In the genomic region with DNA sequence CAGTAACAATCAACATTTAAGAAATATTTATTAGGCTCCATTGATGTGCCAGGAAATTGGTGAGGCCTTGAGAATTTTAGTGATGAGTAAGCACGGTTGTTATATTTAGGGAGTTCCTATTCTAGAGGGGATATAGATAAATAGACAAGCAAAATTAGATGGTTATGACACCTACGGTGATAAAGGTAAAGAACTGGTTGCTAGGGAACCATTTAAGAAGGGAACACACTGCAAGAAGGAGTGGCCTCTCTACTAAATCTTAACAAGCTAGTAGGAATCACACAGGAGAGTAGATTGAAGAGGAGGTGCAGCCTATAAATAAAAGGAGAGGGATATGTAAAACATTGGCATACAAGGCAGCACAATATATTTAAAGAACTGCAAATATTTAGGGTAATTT, we compare ENCODE assay signal across 20 cellular contexts.
DNase-seq lines count a peak whose midpoint lies in the region; ATAC-seq, FAIRE-seq and TF ChIP-seq lines count a peak whose summit lies in the region.
"Had no signal": no experiment of that assay in that cellular context is flagged by ENCODE, and none has a peak within 500 bp of the region (broad histone marks: within the 10 kb centered on the region; RNA-seq: fewer than 3 reads in every experiment).

No MANE protein-coding gene starts in this region.

- FAIRE-seq in pancreas (lab: Jason Lieb, UNC), result no peak
- FAIRE-seq: GM19239 had no signal

- H3K9me3 ChIP-seq in pancreas, result no peaks in the 10 kb centered on the region
- H3K9me3 ChIP-seq: breast epithelium had no signal

- DNase-seq in NCI-H510A treated with DMSO at 0.1 percent for 48 hours (lab: John Stamatoyannopoulos, UW) (peak; percentile 82), NCI-H510A (lab: John Stamatoyannopoulos, UW) (no peak), NCI-H146 (lab: John Stamatoyannopoulos, UW) (peak; percentile 61), astrocyte of the spinal cord (ENCODE audit: low read depth, low spot score) (peak; percentile 14), pancreas (no peak), cerebellum (ENCODE audit: low spot score) (no peak)
- DNase-seq: activated B cell treated with CpG ODN at 0.5 μM for 24 hours; activated CD4-positive, alpha-beta T cell treated with anti-CD3 and anti-CD28 coated beads, Interleukin-2, amount 50 U/mL, for 48 hours; activated effector memory CD4-positive, alpha-beta T cell treated with anti-CD3 and anti-CD28 coated beads, Interleukin-2, amount 50 U/mL, for 16 hours; C1 segment of cervical spinal cord; GF-D8; GM23248; RPMI8226; stimulated activated CD8-positive, alpha-beta memory T cell treated with anti-CD3 and anti-CD28 coated beads, Interleukin-4, amount 100 ng/mL, for 48 hours; T-helper 9 cell had no signal

- H3K27ac ChIP-seq in pancreas, result peak overlapping the region in 3 of 4 donors; percentile 64 to 78 (median 70)
- H3K27ac ChIP-seq: breast epithelium, KMS-11 had no signal

- TF ChIP-seq CTCF in astrocyte of the spinal cord (IDR thresholded peaks at IDR 0.05; ENCODE audit: low read depth, low read length) (no peak), pancreas (IDR thresholded peaks at IDR 0.05) (no peak)

- no peaks in the 10 kb centered on the region for H3K27me3 ChIP-seq in pancreas
- H3K27me3 ChIP-seq: breast epithelium had no signal

- intact Hi-C loops in pancreas (cut with DNase I), result no loop called here

- H3K36me3 ChIP-seq in pancreas, result no peaks in the 10 kb centered on the region
- H3K36me3 ChIP-seq: breast epithelium had no signal

- 28 to 37% methylated on average over 2 of the region's 2 CpGs for WGBS in pancreas, 2 donors

- H3K4me1 ChIP-seq in pancreas, result peaks cover 17 to 35% (median 22%) of the 10 kb centered on the region in 3 donors
- H3K4me1 ChIP-seq: breast epithelium had no signal

- ATAC-seq in pancreas, result peak in 3 of 4 donors; percentile 21 to 49 (median 31)
- no peak for ATAC-seq in HG03439 (IDR thresholded peaks at IDR 0.05; ENCODE audit: unreplicated experiment)
- no peak for ATAC-seq in HG03442 (IDR thresholded peaks at IDR 0.05; ENCODE audit: unreplicated experiment)

- H3K4me3 ChIP-seq in astrocyte of the spinal cord (ENCODE audit: low read depth, low read length) (no peak overlapping the region), pancreas (no peak overlapping the region)
- H3K4me3 ChIP-seq: breast epithelium, GM23248 had no signal

- in situ Hi-C loops in astrocyte of the spinal cord (cut with HindIII; ENCODE audit: low sequenced_read_pairs), result no loop called here

Comparison
In these comparisons a context has a peak if more than half of its experiments do, and no peak if none do; other contexts are left out.
1. DNase-seq: peak in NCI-H510A treated with DMSO at 0.1 percent for 48 hours (single experiment), NCI-H146 (single experiment) and astrocyte of the spinal cord (single experiment); none in NCI-H510A (single experiment), pancreas (0 of 6) and cerebellum (single experiment).
2. ATAC-seq: peak in pancreas (3 of 4); none in HG03439 (single experiment) and HG03442 (single experiment).